11 cellular contexts compared by ENCODE assay signal in the genomic region with DNA sequence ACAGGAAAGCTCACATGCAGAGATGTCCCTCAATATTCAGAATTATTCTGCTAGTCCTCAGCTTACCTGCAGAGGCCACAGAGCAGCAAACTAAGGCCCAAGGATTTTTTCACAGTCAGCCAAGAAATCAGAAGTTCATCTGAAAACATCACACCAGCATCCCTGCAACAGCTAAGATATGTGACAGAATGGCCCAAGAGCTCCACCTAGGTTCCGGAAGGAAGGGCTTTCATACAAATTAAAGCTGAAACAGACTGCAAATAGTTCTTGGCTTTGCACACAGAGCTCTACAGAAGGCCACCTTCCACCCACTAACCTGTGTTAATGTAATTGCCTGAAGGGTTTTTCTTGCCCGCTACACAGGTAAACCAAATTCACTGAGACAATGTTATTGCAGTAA.
"Had no signal": no experiment of that assay in that cellular context is flagged by ENCODE, and none has a peak within 500 bp of the region (broad histone marks: within the 10 kb centered on the region; RNA-seq: fewer than 3 reads in every experiment).

No MANE protein-coding gene starts in this region.

- ATAC-seq: activated CD8-positive, alpha-beta memory T cell treated with anti-CD3 and anti-CD28 coated beads, Interleukin-2, amount 10 ng/mL, durations not matched to agents 7 days and 5 days; foreskin keratinocyte had no signal

- DNase-seq: activated CD4-positive, alpha-beta T cell treated with anti-CD3 and anti-CD28 coated beads, Interleukin-2, amount 50 U/mL, for 4 hours; activated CD8-positive, alpha-beta memory T cell treated with anti-CD3 and anti-CD28 coated beads, Interleukin-2, amount 10 ng/mL, durations not matched to agents 7 days and 5 days; activated gamma-delta T cell; activated T-cell treated with anti-CD3 and anti-CD28 coated beads, Interleukin-2, amount 50 U/mL, for 24 hours; amygdala; foreskin keratinocyte; islet precursor cell; left ventricle myocardium inferior; stimulated activated CD4-positive, alpha-beta T cell treated with anti-CD3 and anti-CD28 coated beads, Interleukin-12 subunit alpha, Interleukin-12 subunit beta, amount 100 ng/mL, for 4 hours; stimulated activated naive CD4-positive, alpha-beta T cell; T-helper 2 cell had no signal

- H3K27me3 ChIP-seq: foreskin keratinocyte had no signal

- H3K4me3 ChIP-seq: left ventricle myocardium inferior had no signal

- H3K36me3 ChIP-seq: left ventricle myocardium inferior had no signal

- H3K27ac ChIP-seq: foreskin keratinocyte, left ventricle myocardium inferior had no signal

- H3K4me1 ChIP-seq: foreskin keratinocyte had no signal
